Comparison of ENCODE assay signal across 8 cellular contexts in genomic region chr17:78774956-78775571, GRCh38. TPM values are rescaled to one million over a fixed set of nuclear protein-coding genes. Genes with fewer than 3 reads are reported as not detected.
A peak's percentile ranks its signal among the peaks of the same experiment; 100 is the strongest.
DNase-seq lines count a peak whose midpoint lies in the region; ATAC-seq and TF ChIP-seq lines count a peak whose summit lies in the region.

No MANE protein-coding gene starts in this region.

- H3K36me3 ChIP-seq in Panc1 (ENCODE audit: control insufficient read depth, insufficient read depth, low read length) (no peaks in the 10 kb centered on the region), HAP-1 (replicated peaks) (0 out of 2 replicates have a peak, but pooled peaks cover 2% of the 10 kb centered on the region)

- peaks cover 55% of the 10 kb centered on the region for H3K4me1 Mint-ChIP-seq in activated naive CD8-positive, alpha-beta T cell treated with anti-CD3 and anti-CD28 coated beads, Interleukin-2, amount 10 ng/mL, durations not matched to agents 7 days and 5 days
- peaks cover 19% of the 10 kb centered on the region for H3K4me1 Mint-ChIP-seq in nephron progenitor cell

- no peaks in the 10 kb centered on the region for H3K9me3 Mint-ChIP-seq in activated naive CD8-positive, alpha-beta T cell treated with anti-CD3 and anti-CD28 coated beads, Interleukin-2, amount 10 ng/mL, durations not matched to agents 7 days and 5 days
- H3K9me3 Mint-ChIP-seq in nephron progenitor cell = peaks cover 4% of the 10 kb centered on the region

- CTCF ChIA-PET in Panc1 (lab: Charles Lee) = no interaction called here

- DNase-seq in Panc1 (ENCODE audit: low read depth, low spot score) = no peak
- DNase-seq in activated naive CD8-positive, alpha-beta T cell treated with anti-CD3 and anti-CD28 coated beads, Interleukin-2, amount 10 ng/mL, durations not matched to agents 7 days and 5 days = peak; percentile 75
- DNase-seq in nephron progenitor cell = no peak
- no peak for DNase-seq in SIG-M5 treated with dmso at 0.1 percent for 504 hours (lab: John Stamatoyannopoulos, UW; ENCODE audit: unreplicated experiment)
- no peak for DNase-seq in NCI-H510A treated with DMSO at 0.1 percent for 48 hours (lab: John Stamatoyannopoulos, UW)
- no peak for DNase-seq in HAP-1 (ENCODE audit: low spot score in 2 of 2)

- H3K9me3 ChIP-seq in Panc1 (ENCODE audit: control insufficient read depth, insufficient read depth, low read depth, low read length) (no peaks in the 10 kb centered on the region), HAP-1 (no peaks in the 10 kb centered on the region)

- intact Hi-C loops in Panc1 (cut with micrococcal nuclease; ENCODE audit: unreplicated experiment) = no loop called here

- no peak for TF ChIP-seq CTCF in Panc1 (IDR thresholded peaks at IDR 0.05)
- no peak for TF ChIP-seq CTCF in nephron progenitor cell (IDR thresholded peaks at IDR 0.05)

- TSS peak; percentile 11 for BruUV-seq in Panc1 (replicated peaks; lab: Mats Ljungman, UMichigan)

- H3K27me3 ChIP-seq in Panc1 (ENCODE audit: control insufficient read depth, insufficient read depth, low read length) (no peaks in the 10 kb centered on the region), HAP-1 (ENCODE audit: low read depth) (no peaks in the 10 kb centered on the region)

- H3K27me3 Mint-ChIP-seq in activated naive CD8-positive, alpha-beta T cell treated with anti-CD3 and anti-CD28 coated beads, Interleukin-2, amount 10 ng/mL, durations not matched to agents 7 days and 5 days = no peaks in the 10 kb centered on the region
- no peaks in the 10 kb centered on the region for H3K27me3 Mint-ChIP-seq in nephron progenitor cell (ENCODE audit: low read depth, poor library complexity)

- POLR2A ChIA-PET in Panc1 (lab: Charles Lee) = no interaction called here
- POLR2A ChIA-PET in activated naive CD8-positive, alpha-beta T cell treated with anti-CD3 and anti-CD28 coated beads, Interleukin-2, amount 10 ng/mL, durations not matched to agents 7 days and 5 days (lab: Charles Lee) = interaction anchor here (0.6 to 2.9 kb wide), 9 partner anchors 9 to 70 kb away, joined by 3 to 21 read pairs (median 5); no protein-coding TSS in a partner anchor

- H3K27ac Mint-ChIP-seq in activated naive CD8-positive, alpha-beta T cell treated with anti-CD3 and anti-CD28 coated beads, Interleukin-2, amount 10 ng/mL, durations not matched to agents 7 days and 5 days = peak overlapping the region; percentile 93
- H3K27ac Mint-ChIP-seq in nephron progenitor cell = peak overlapping the region; percentile 46

- peaks cover 12% of the 10 kb centered on the region for H3K36me3 Mint-ChIP-seq in activated naive CD8-positive, alpha-beta T cell treated with anti-CD3 and anti-CD28 coated beads, Interleukin-2, amount 10 ng/mL, durations not matched to agents 7 days and 5 days
- H3K36me3 Mint-ChIP-seq in nephron progenitor cell (ENCODE audit: low read depth) = peaks cover 8% of the 10 kb centered on the region

- ATAC-seq in GM19397 (IDR thresholded peaks at IDR 0.05; ENCODE audit: unreplicated experiment) = peak; percentile 43
- peak; percentile 79 for ATAC-seq in Panc1
- peak; percentile 64 for ATAC-seq in activated naive CD8-positive, alpha-beta T cell treated with anti-CD3 and anti-CD28 coated beads, Interleukin-2, amount 10 ng/mL, durations not matched to agents 7 days and 5 days (ENCODE audit: low read depth)
- no peak for ATAC-seq in HG03521 (IDR thresholded peaks at IDR 0.05; ENCODE audit: unreplicated experiment)

- in situ Hi-C loops in Panc1 (cut with HindIII; ENCODE audit: low pct_unique_long_range_greater_than_20kb, low sequenced_read_pairs) = no loop called here
- in situ Hi-C loops in HAP-1 (cut with MboI; ENCODE audit: low sequenced_read_pairs) = no loop called here

- peak overlapping the region; percentile 80 for H3K4me3 Mint-ChIP-seq in activated naive CD8-positive, alpha-beta T cell treated with anti-CD3 and anti-CD28 coated beads, Interleukin-2, amount 10 ng/mL, durations not matched to agents 7 days and 5 days
- H3K4me3 Mint-ChIP-seq in nephron progenitor cell = no peak overlapping the region

- H3K4me1 ChIP-seq in Panc1 (ENCODE audit: control insufficient read depth, insufficient read depth, low read length) (peaks cover 22% of the 10 kb centered on the region), HAP-1 (no peaks in the 10 kb centered on the region; the same call in 1 of the 2 replicates)

- H3K27ac ChIP-seq in Panc1 (ENCODE audit: low read length) = peak overlapping the region; percentile 74

- H3K4me3 ChIP-seq in Panc1 (ENCODE audit: low read depth in 2 of 2, low read length in 2 of 2) (peak overlapping the region; percentile 19 to 33), HAP-1 (no peak overlapping the region)

RNA-seq across cellular contexts. Expression of gene CYTH1, which starts 7.0 kb away (rescaled TPM):
- total RNA-seq in Panc1 (2021; ENCODE audit: unreplicated experiment) = 46.7 TPM
- 35.3 TPM for polyA plus RNA-seq in Panc1 (2012; ENCODE audit: insufficient read length)
- total RNA-seq in activated naive CD8-positive, alpha-beta T cell treated with anti-CD3 and anti-CD28 coated beads, Interleukin-2, amount 10 ng/mL, durations not matched to agents 7 days and 5 days = 100 to 1,000 TPM; 180 to 200 TPM
